In genomic region chr4:41878991-41879491, GRCh38 we compare ENCODE assay signal across 1 cellular context.
TF ChIP-seq lines count a peak whose summit lies in the region.

No MANE protein-coding gene starts in this region.

TF ChIP-seq in WTC11, 78 proteins besides CTCF, POLR2A, EP300 and RAD21 (continued from another document):
- TF ChIP-seq ZNF232 (CRISPR knock-in tag; IDR thresholded peaks at IDR 0.05) (no peak), TEAD1 (CRISPR knock-in tag; IDR thresholded peaks at IDR 0.05) (no peak), ELF4 (CRISPR knock-in tag; IDR thresholded peaks at IDR 0.05; ENCODE audit: low read depth) (no peak), ZBTB21 (CRISPR knock-in tag; IDR thresholded peaks at IDR 0.05; ENCODE audit: borderline replicate concordance) (no peak), HMGXB4 (CRISPR knock-in tag; IDR thresholded peaks at IDR 0.05) (no peak), SMAD4 (CRISPR knock-in tag; IDR thresholded peaks at IDR 0.05) (no peak), ZNF121 (CRISPR knock-in tag; IDR thresholded peaks at IDR 0.05) (no peak), ATF3 (CRISPR knock-in tag; conservative IDR thresholded peaks at IDR 0.05) (no peak)
